Comparison of ENCODE assay signal across 29 cellular contexts in genomic region chr4:82868572-82868971, GRCh38.
"Had no signal": no experiment of that assay in that cellular context is flagged by ENCODE, and none has a peak within 500 bp of the region (broad histone marks: within the 10 kb centered on the region; RNA-seq: fewer than 3 reads in every experiment).

No MANE protein-coding gene starts in this region.

- H3K4me3 ChIP-seq: coronary artery, esophagus muscularis mucosa, gastrocnemius medialis had no signal

- H3K4me1 ChIP-seq: gastrocnemius medialis had no signal

- H3K27me3 Mint-ChIP-seq: activated CD4-positive, alpha-beta memory T cell treated with anti-CD3 and anti-CD28 coated beads for 36 hours; activated CD4-positive, alpha-beta T cell treated with anti-CD3 and anti-CD28 coated beads for 36 hours; activated CD4-positive, alpha-beta T cell treated with anti-CD3 and anti-CD28 coated beads, Interleukin-2, amount 10 ng/mL, durations not matched to agents 24 days and 14 days; activated CD8-positive, alpha-beta memory T cell treated with anti-CD3 and anti-CD28 coated beads, Interleukin-2, amount 10 ng/mL, durations not matched to agents 7 days and 5 days; activated naive CD4-positive, alpha-beta T cell treated with anti-CD3 and anti-CD28 coated beads, Interleukin-2, amount 10 ng/mL, durations not matched to agents 7 days and 5 days; activated naive CD8-positive, alpha-beta T cell; central memory CD8-positive, alpha-beta T cell; effector memory CD8-positive, alpha-beta T cell had no signal

- H3K27ac Mint-ChIP-seq: activated CD4-positive, alpha-beta memory T cell treated with anti-CD3 and anti-CD28 coated beads for 36 hours; activated CD4-positive, alpha-beta T cell treated with anti-CD3 and anti-CD28 coated beads for 36 hours; activated CD4-positive, alpha-beta T cell treated with anti-CD3 and anti-CD28 coated beads, Interleukin-2, amount 10 ng/mL, durations not matched to agents 24 days and 14 days; activated CD8-positive, alpha-beta memory T cell treated with anti-CD3 and anti-CD28 coated beads, Interleukin-2, amount 10 ng/mL, durations not matched to agents 7 days and 5 days; activated CD8-positive, alpha-beta T cell treated with anti-CD3 and anti-CD28 coated beads, Interleukin-2, amount 10 ng/mL, durations not matched to agents 7 days and 5 days; activated naive CD8-positive, alpha-beta T cell; activated T-helper 1 cell treated with anti-CD3 and anti-CD28 coated beads, Interleukin-12 subunit alpha, Interleukin-12 subunit beta, Interleukin-2, Interleukin-4 antibody, amounts not matched to agents 30 ng/mL and 10 ng/mL and 1 ng/mL, durations not matched to agents 14 hours and 24 hours and 36 hours; activated T-helper 2 cell treated with anti-CD3 and anti-CD28 coated beads, Interferon-gamma antibody, Interleukin-2, Interleukin-4, amounts not matched to agents 10 μg/mL and 5 μg/mL and 100 μg/mL, durations not matched to agents 14 hours and 24 hours and 36 hours; effector memory CD8-positive, alpha-beta T cell had no signal

- H3K27me3 ChIP-seq: brain microvascular endothelial cell, esophagus muscularis mucosa, foreskin keratinocyte, gastrocnemius medialis had no signal

- H3K9me3 Mint-ChIP-seq: activated CD4-positive, alpha-beta memory T cell treated with anti-CD3 and anti-CD28 coated beads for 36 hours; activated naive CD4-positive, alpha-beta T cell treated with anti-CD3 and anti-CD28 coated beads, Interleukin-2, amount 10 ng/mL, durations not matched to agents 7 days and 5 days; activated T-helper 1 cell treated with anti-CD3 and anti-CD28 coated beads, Interleukin-12 subunit alpha, Interleukin-12 subunit beta, Interleukin-2, Interleukin-4 antibody, amounts not matched to agents 30 ng/mL and 10 ng/mL and 1 ng/mL, durations not matched to agents 14 hours and 24 hours and 36 hours; activated T-helper 2 cell treated with anti-CD3 and anti-CD28 coated beads, Interferon-gamma antibody, Interleukin-2, Interleukin-4, amounts not matched to agents 10 μg/mL and 5 μg/mL and 100 μg/mL, durations not matched to agents 14 hours and 24 hours and 36 hours; central memory CD8-positive, alpha-beta T cell; effector memory CD8-positive, alpha-beta T cell had no signal

- H3K27ac ChIP-seq: brain microvascular endothelial cell, coronary artery, esophagus muscularis mucosa, foreskin keratinocyte, gastrocnemius medialis had no signal

- H3K4me3 Mint-ChIP-seq: activated CD4-positive, alpha-beta memory T cell treated with anti-CD3 and anti-CD28 coated beads for 36 hours; activated CD4-positive, alpha-beta T cell treated with anti-CD3 and anti-CD28 coated beads for 36 hours; activated CD4-positive, alpha-beta T cell treated with anti-CD3 and anti-CD28 coated beads, Interleukin-2, amount 10 ng/mL, durations not matched to agents 24 days and 14 days; activated CD8-positive, alpha-beta memory T cell treated with anti-CD3 and anti-CD28 coated beads, Interleukin-2, amount 10 ng/mL, durations not matched to agents 7 days and 5 days; activated CD8-positive, alpha-beta T cell treated with anti-CD3 and anti-CD28 coated beads, Interleukin-2, amount 10 ng/mL, durations not matched to agents 7 days and 5 days; activated naive CD4-positive, alpha-beta T cell treated with anti-CD3 and anti-CD28 coated beads, Interleukin-2, amount 10 ng/mL, durations not matched to agents 7 days and 5 days; activated naive CD8-positive, alpha-beta T cell; activated T-helper 1 cell treated with anti-CD3 and anti-CD28 coated beads, Interleukin-12 subunit alpha, Interleukin-12 subunit beta, Interleukin-2, Interleukin-4 antibody, amounts not matched to agents 30 ng/mL and 10 ng/mL and 1 ng/mL, durations not matched to agents 14 hours and 24 hours and 36 hours; central memory CD8-positive, alpha-beta T cell; effector memory CD8-positive, alpha-beta T cell had no signal

- ATAC-seq: activated CD4-positive, alpha-beta T cell treated with anti-CD3 and anti-CD28 coated beads for 36 hours; activated CD8-positive, alpha-beta memory T cell treated with anti-CD3 and anti-CD28 coated beads, Interleukin-2, amount 10 ng/mL, durations not matched to agents 7 days and 5 days; activated CD8-positive, alpha-beta T cell treated with anti-CD3 and anti-CD28 coated beads, Interleukin-2, amount 10 ng/mL, durations not matched to agents 7 days and 5 days; effector memory CD8-positive, alpha-beta T cell; foreskin keratinocyte; gastrocnemius medialis had no signal

- H3K9me3 ChIP-seq: esophagus muscularis mucosa, gastrocnemius medialis had no signal

- DNase-seq: activated CD4-positive, alpha-beta memory T cell treated with anti-CD3 and anti-CD28 coated beads for 36 hours; activated CD4-positive, alpha-beta T cell treated with anti-CD3 and anti-CD28 coated beads for 36 hours; activated CD4-positive, alpha-beta T cell treated with anti-CD3 and anti-CD28 coated beads, Interleukin-2, amount 10 ng/mL, durations not matched to agents 24 days and 14 days; activated CD4-positive, CD25-positive, alpha-beta regulatory T cell; activated CD4-positive, CD25-positive, alpha-beta regulatory T cell treated with anti-CD3 and anti-CD28 coated beads, Interleukin-2, amount 50 U/mL, for 72 hours; activated CD8-positive, alpha-beta memory T cell treated with anti-CD3 and anti-CD28 coated beads, Interleukin-2, amount 10 ng/mL, durations not matched to agents 7 days and 5 days; activated CD8-positive, alpha-beta memory T cell treated with anti-CD3 and anti-CD28 coated beads, Interleukin-2, amount 50 U/mL, for 4 hours; activated CD8-positive, alpha-beta T cell treated with anti-CD3 and anti-CD28 coated beads, Interleukin-2, amount 10 ng/mL, durations not matched to agents 7 days and 5 days; activated effector memory CD4-positive, alpha-beta T cell treated with anti-CD3 and anti-CD28 coated beads, Interleukin-2, amount 50 U/mL, for 16 hours; activated naive CD4-positive, alpha-beta T cell treated with anti-CD3 and anti-CD28 coated beads, Interleukin-2, amount 10 ng/mL, durations not matched to agents 7 days and 5 days; activated T-cell treated with anti-CD3 and anti-CD28 coated beads, Interleukin-2, amount 50 U/mL, for 1 hour; activated T-cell treated with anti-CD3 and anti-CD28 coated beads, Interleukin-2, amount 50 U/mL, for 48 hours; amniotic stem cell; anterior cingulate cortex; brain microvascular endothelial cell; dermis blood vessel endothelial cell; effector CD4-positive, alpha-beta T cell; effector memory CD8-positive, alpha-beta T cell; erythroblast; foreskin keratinocyte; gastrocnemius medialis; glutamatergic neuron; T-helper 2 cell had no signal
